9 cellular contexts compared by ENCODE assay signal in genomic region chr16:9047689-9048301, GRCh38. TPM values are rescaled to one million over a fixed set of nuclear protein-coding genes. Genes with fewer than 3 reads are reported as not detected.
A peak's percentile ranks its signal among the peaks of the same experiment; 100 is the strongest.
DNase-seq lines count a peak whose midpoint lies in the region; ATAC-seq and TF ChIP-seq lines count a peak whose summit lies in the region.
"Had no signal": no experiment of that assay in that cellular context is flagged by ENCODE, and none has a peak within 500 bp of the region (broad histone marks: within the 10 kb centered on the region; RNA-seq: fewer than 3 reads in every experiment).

No MANE protein-coding gene starts in this region.

- no peak for TF ChIP-seq POLR2A in erythroblast (IDR thresholded peaks at IDR 0.05; ENCODE audit: low read length)

- peak; percentile 66 for ATAC-seq in HG02678 (IDR thresholded peaks at IDR 0.05; ENCODE audit: unreplicated experiment)
- ATAC-seq in GM19397 (IDR thresholded peaks at IDR 0.05; ENCODE audit: unreplicated experiment): no peak

- DNase-seq in GM10266 (ENCODE audit: extremely low spot score): peak; percentile 32
- peak; percentile 59 for DNase-seq in NCI-H2171 treated with DMSO at 0.1 percent for 48 hours (lab: John Stamatoyannopoulos, UW)
- peak in 2 of 3 experiments; percentile 34 to 35 for DNase-seq in activated CD8-positive, alpha-beta memory T cell treated with anti-CD3 and anti-CD28 coated beads for 48 hours (ENCODE audit: low read depth in 2 of 3, low spot score in 2 of 3)
- DNase-seq in erythroblast (lab: John Stamatoyannopoulos, UW): peak; percentile 57 to 77
- peak; percentile 92 for DNase-seq in mucosa of gallbladder (ENCODE audit: low spot score)
- peak; percentile 19 to 58 for DNase-seq in stimulated activated CD8-positive, alpha-beta memory T cell treated with anti-CD3 and anti-CD28 coated beads, Interleukin-7, amount 100 ng/mL, for 48 hours (ENCODE audit: extremely low read depth in 1 of 2, low read depth in 1 of 2)
- DNase-seq: naive B cell had no signal

- no peak for TF ChIP-seq CTCF in GM10266 (IDR thresholded peaks at IDR 0.05; ENCODE audit: control insufficient read depth, insufficient read depth, low read depth, missing control alignments)

RNA-seq across cellular contexts. Expression of gene HAPSTR1, which starts 43.6 kb away (rescaled TPM):
- 55.2 TPM for total RNA-seq in mucosa of gallbladder

Comparison
In these comparisons a context has a peak if more than half of its experiments do, and no peak if none do; other contexts are left out.
1. DNase-seq: peak in every context shown above with its lines; median percentile 92 in mucosa of gallbladder; 67 in erythroblast; 59 in NCI-H2171 treated with DMSO at 0.1 percent for 48 hours; 38 in stimulated activated CD8-positive, alpha-beta memory T cell treated with anti-CD3 and anti-CD28 coated beads, Interleukin-7, amount 100 ng/mL, for 48 hours; 34 in activated CD8-positive, alpha-beta memory T cell treated with anti-CD3 and anti-CD28 coated beads for 48 hours; 32 in GM10266.